ENCODE assay signal across 1 cellular context in genomic region chr9:87475463-87475862, GRCh38.
TF ChIP-seq lines count a peak whose summit lies in the region.

No MANE protein-coding gene starts in this region.

TF ChIP-seq in K562, 482 proteins besides CTCF, POLR2A, EP300 and RAD21:
- TF ChIP-seq ZNF639 (CRISPR knock-in tag; conservative IDR thresholded peaks at IDR 0.05 in 1 of 2, IDR thresholded peaks at IDR 0.05 in 1 of 2) (no peak), PHTF2 (CRISPR knock-in tag; IDR thresholded peaks at IDR 0.05) (no peak), CTCFL (IDR thresholded peaks at IDR 0.05; ENCODE audit: borderline replicate concordance, insufficient read depth, low read depth, low read length, poor library complexity, severe bottlenecking) (no peak), MTA2 (IDR thresholded peaks at IDR 0.05; ENCODE audit: low read depth) (no peak), ZNF316 (IDR thresholded peaks at IDR 0.05) (peak; percentile 36)
